ENCODE assay signal across 8 cellular contexts in genomic region chr15:43800286-43801136, GRCh38.
DNase-seq lines count a peak whose midpoint lies in the region; ATAC-seq and TF ChIP-seq lines count a peak whose summit lies in the region.

TSS of gene HYPK (plus strand) at chr15:43800599. CDS start at chr15:43800623, 24 bp downstream.

- H3K27me3 ChIP-seq in RWPE2 (ENCODE audit: insufficient read depth, poor library complexity, severe bottlenecking): no peaks in the 10 kb centered on the region

- H3K4me1 ChIP-seq in RWPE2 (ENCODE audit: insufficient read depth, poor library complexity, severe bottlenecking): peaks cover 12% of the 10 kb centered on the region

- peak within 1 kb of the TSS; percentile 91 for H3K4me3 ChIP-seq in RWPE2 (ENCODE audit: severe bottlenecking)
- peak within 1 kb of the TSS; percentile 99 for H3K4me3 ChIP-seq in fibroblast of pulmonary artery (replicated peaks; ENCODE audit: low read depth, low read length)

- no peaks in the 10 kb centered on the region for H3K27me3 Mint-ChIP-seq in nephron (ENCODE audit: low read depth)
- H3K27me3 Mint-ChIP-seq in stimulated activated naive CD8-positive, alpha-beta T cell treated with anti-CD3 and anti-CD28 coated beads, Interleukin-15, Interleukin-2, amounts not matched to agents 100 ng/mL and 50 ng/mL, for 24 hours: no peaks in the 10 kb centered on the region

- peaks cover 78% of the 10 kb centered on the region for H3K36me3 ChIP-seq in RWPE2 (ENCODE audit: low read depth)

- peaks cover 64% of the 10 kb centered on the region for H3K36me3 Mint-ChIP-seq in nephron (ENCODE audit: low read depth)
- peaks cover 76% of the 10 kb centered on the region for H3K36me3 Mint-ChIP-seq in stimulated activated naive CD8-positive, alpha-beta T cell treated with anti-CD3 and anti-CD28 coated beads, Interleukin-15, Interleukin-2, amounts not matched to agents 100 ng/mL and 50 ng/mL, for 24 hours (ENCODE audit: low read depth)

- TF ChIP-seq CTCF in RWPE2 (IDR thresholded peaks at IDR 0.05; ENCODE audit: poor library complexity, severe bottlenecking) (no peak), fibroblast of pulmonary artery (IDR thresholded peaks at IDR 0.05; ENCODE audit: low read length, missing control alignments) (no peak), nephron (IDR thresholded peaks at IDR 0.05; ENCODE audit: unreplicated experiment in 3 of 3) (no peak)

- no peaks in the 10 kb centered on the region for H3K9me3 ChIP-seq in RWPE2 (ENCODE audit: severe bottlenecking)

- H3K9me3 Mint-ChIP-seq in nephron: no peaks in the 10 kb centered on the region
- H3K9me3 Mint-ChIP-seq in stimulated activated naive CD8-positive, alpha-beta T cell treated with anti-CD3 and anti-CD28 coated beads, Interleukin-15, Interleukin-2, amounts not matched to agents 100 ng/mL and 50 ng/mL, for 24 hours: no peaks in the 10 kb centered on the region

- ATAC-seq in GM21723 (IDR thresholded peaks at IDR 0.05; ENCODE audit: unreplicated experiment) (peak; percentile 84), RWPE2 (ENCODE audit: low read depth) (peak; percentile 85)

- peak within 1 kb of the TSS; percentile 63 for H3K27ac ChIP-seq in RWPE2 (ENCODE audit: poor library complexity, severe bottlenecking)

- peaks cover 43% of the 10 kb centered on the region for H3K4me1 Mint-ChIP-seq in nephron
- peaks cover 40% of the 10 kb centered on the region for H3K4me1 Mint-ChIP-seq in stimulated activated naive CD8-positive, alpha-beta T cell treated with anti-CD3 and anti-CD28 coated beads, Interleukin-15, Interleukin-2, amounts not matched to agents 100 ng/mL and 50 ng/mL, for 24 hours (ENCODE audit: low read depth)

- H3K27ac Mint-ChIP-seq in nephron: peak within 1 kb of the TSS; percentile 96 to 98 (median 97)
- H3K27ac Mint-ChIP-seq in stimulated activated naive CD8-positive, alpha-beta T cell treated with anti-CD3 and anti-CD28 coated beads, Interleukin-15, Interleukin-2, amounts not matched to agents 100 ng/mL and 50 ng/mL, for 24 hours: peak within 1 kb of the TSS; percentile 98

- peak within 1 kb of the TSS; percentile 99 to 100 (median 99) for H3K4me3 Mint-ChIP-seq in nephron
- peak within 1 kb of the TSS; percentile 97 for H3K4me3 Mint-ChIP-seq in stimulated activated naive CD8-positive, alpha-beta T cell treated with anti-CD3 and anti-CD28 coated beads, Interleukin-15, Interleukin-2, amounts not matched to agents 100 ng/mL and 50 ng/mL, for 24 hours

- DNase-seq in DMS53 treated with DMSO at 0.1 percent for 48 hours (lab: John Stamatoyannopoulos, UW; ENCODE audit: unreplicated experiment) (peak; percentile 42), Kasumi-1 (lab: John Stamatoyannopoulos, UW) (peak; percentile 69 to 78), RWPE2 (ENCODE audit: low spot score) (peak; percentile 96), fibroblast of pulmonary artery (ENCODE audit: low read depth) (peak; percentile 89)
- peak; percentile 88 for DNase-seq in activated T-helper 9 cell treated with anti-CD3 and anti-CD28 coated beads, Interleukin-2, amount 50 U/mL, for 16 hours (ENCODE audit: low read depth)

Comparison
In these comparisons a context has a peak if more than half of its experiments do, and no peak if none do; other contexts are left out.
1. Peak in every context shown above with its lines: DNase-seq, ATAC-seq, H3K4me3 ChIP-seq and H3K27ac ChIP-seq.
2. DNase-seq: peak in every context shown above with its lines; median percentile 96 in RWPE2; 89 in fibroblast of pulmonary artery; 88 in activated T-helper 9 cell treated with anti-CD3 and anti-CD28 coated beads, Interleukin-2, amount 50 U/mL, for 16 hours; 74 in Kasumi-1; 42 in DMS53 treated with DMSO at 0.1 percent for 48 hours.